ENCODE assay signal across 4 cellular contexts in the genomic region with DNA sequence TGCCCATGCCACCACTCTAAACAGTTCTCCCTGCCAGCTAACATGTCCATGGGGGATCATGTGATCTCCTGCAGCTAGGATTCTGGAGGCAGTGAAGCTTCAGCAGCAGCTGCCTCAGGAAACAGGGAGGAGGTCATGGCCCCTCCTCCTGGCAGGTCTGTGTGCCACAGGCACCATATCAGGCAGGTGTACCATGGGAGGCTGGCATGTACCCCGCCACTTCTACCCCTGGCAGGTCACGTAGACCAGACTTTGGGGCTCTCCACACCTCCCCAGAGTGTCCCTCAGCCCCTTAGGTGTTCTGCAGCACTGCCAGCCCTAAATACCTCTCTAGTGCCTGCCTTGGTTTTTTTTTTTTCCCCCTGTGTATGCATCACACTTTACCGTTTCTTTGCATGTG.
"Had no signal": no experiment of that assay in that cellular context is flagged by ENCODE, and none has a peak within 500 bp of the region (broad histone marks: within the 10 kb centered on the region; RNA-seq: fewer than 3 reads in every experiment).

No MANE protein-coding gene starts in this region.

- H3K27ac ChIP-seq: HL-60, KMS-11 had no signal

- H3K4me3 ChIP-seq: K562 had no signal

- ATAC-seq: K562 had no signal

- DNase-seq: KG1 had no signal
